1 cellular context compared by ENCODE assay signal in genomic region chr17:81034779-81035388, GRCh38.
TF ChIP-seq lines count a peak whose summit lies in the region.

BAIAP2 (plus strand) TSS chr17:81035151; CDS start chr17:81035255, 104 bp downstream.

TF ChIP-seq in HepG2, 621 proteins besides CTCF, POLR2A, EP300 and RAD21 (continued from another document and continues in another):
- TF ChIP-seq ZNF773 (CRISPR knock-in tag; IDR thresholded peaks at IDR 0.05; ENCODE audit: borderline replicate concordance) (peak; percentile 18; the same call in 1 of the 2 replicates), ZSCAN29 (CRISPR knock-in tag; conservative IDR thresholded peaks at IDR 0.05) (no peak), E2F5 (CRISPR knock-in tag; conservative IDR thresholded peaks at IDR 0.05) (no peak), SMARCC2 (IDR thresholded peaks at IDR 0.05) (no peak), ZNF510 (CRISPR knock-in tag; IDR thresholded peaks at IDR 0.05; ENCODE audit: low read depth) (no peak), GRHL1 (CRISPR knock-in tag; conservative IDR thresholded peaks at IDR 0.05) (no peak), RFXANK (CRISPR knock-in tag; IDR thresholded peaks at IDR 0.05) (no peak), ZBTB1 (CRISPR knock-in tag; IDR thresholded peaks at IDR 0.05; ENCODE audit: borderline replicate concordance) (no peak), TFDP1 (CRISPR knock-in tag; IDR thresholded peaks at IDR 0.05; ENCODE audit: borderline replicate concordance) (peak; percentile 30; the same call in 1 of the 2 replicates), CEBPG (CRISPR knock-in tag; IDR thresholded peaks at IDR 0.05) (no peak), MIER2 (CRISPR knock-in tag; IDR thresholded peaks at IDR 0.05) (0 out of 2 replicates have a peak, but pooled peaks have one; percentile 43), CHD4 (IDR thresholded peaks at IDR 0.05; ENCODE audit: borderline replicate concordance, low read length) (no peak), KLF6 (CRISPR knock-in tag; IDR thresholded peaks at IDR 0.05) (0 out of 2 replicates have a peak, but pooled peaks have one; percentile 74), ZBTB25 (CRISPR knock-in tag; IDR thresholded peaks at IDR 0.05) (peak; percentile 61; the same call in 1 of the 2 replicates), PCBP2 (optimal IDR thresholded peaks at IDR 0.05; ENCODE audit: low read depth, low read length, poor library complexity, severe bottlenecking) (no peak), PBX3 (CRISPR knock-in tag; IDR thresholded peaks at IDR 0.05; ENCODE audit: borderline replicate concordance) (no peak), ZFX (CRISPR knock-in tag; IDR thresholded peaks at IDR 0.05; ENCODE audit: low read depth) (no peak), ZNF772 (CRISPR knock-in tag; IDR thresholded peaks at IDR 0.05) (peak; percentile 62; the same call in 1 of the 2 replicates), ZNF441 (CRISPR knock-in tag; IDR thresholded peaks at IDR 0.05; ENCODE audit: borderline replicate concordance) (peak; percentile 83; the same call in 1 of the 2 replicates), ZBTB10 (CRISPR knock-in tag; IDR thresholded peaks at IDR 0.05; ENCODE audit: borderline replicate concordance) (no peak), RELA (CRISPR knock-in tag; IDR thresholded peaks at IDR 0.05) (0 out of 2 replicates have a peak, but pooled peaks have one; percentile 34), MEIS2 (CRISPR knock-in tag; IDR thresholded peaks at IDR 0.05) (no peak), TEAD2 (CRISPR knock-in tag; IDR thresholded peaks at IDR 0.05) (no peak), MLX (CRISPR knock-in tag; IDR thresholded peaks at IDR 0.05) (0 out of 2 replicates have a peak, but pooled peaks have one; percentile 25), ZNF83 (CRISPR knock-in tag; IDR thresholded peaks at IDR 0.05; ENCODE audit: borderline replicate concordance) (0 out of 2 replicates have a peak, but pooled peaks have one; percentile 36), NFE2L1 (CRISPR knock-in tag; IDR thresholded peaks at IDR 0.05; ENCODE audit: borderline replicate concordance) (0 out of 2 replicates have a peak, but pooled peaks have one; percentile 25), SNAPC5 (CRISPR knock-in tag; IDR thresholded peaks at IDR 0.05; ENCODE audit: borderline replicate concordance) (no peak), IRF9 (CRISPR knock-in tag; IDR thresholded peaks at IDR 0.05; ENCODE audit: borderline replicate concordance) (0 out of 2 replicates have a peak, but pooled peaks have one; percentile 49), ZNF615 (CRISPR knock-in tag; IDR thresholded peaks at IDR 0.05; ENCODE audit: borderline replicate concordance) (no peak), TFAP4 (IDR thresholded peaks at IDR 0.05; ENCODE audit: borderline replicate concordance, low read depth) (peak; percentile 34; the same call in 1 of the 2 replicates), MZF1 (CRISPR knock-in tag; IDR thresholded peaks at IDR 0.05; ENCODE audit: borderline replicate concordance) (peak; percentile 81; the same call in 1 of the 2 replicates), ZNF576 (CRISPR knock-in tag; IDR thresholded peaks at IDR 0.05) (no peak), ZNF768 (CRISPR knock-in tag; IDR thresholded peaks at IDR 0.05) (peak; percentile 78), CREB1 (IDR thresholded peaks at IDR 0.05) (no peak), CREB1 (CRISPR knock-in tag; IDR thresholded peaks at IDR 0.05) (no peak), PHF21A (CRISPR knock-in tag; IDR thresholded peaks at IDR 0.05) (no peak), KMT2A (CRISPR knock-in tag; IDR thresholded peaks at IDR 0.05) (peak; percentile 72; the same call in 1 of the 2 replicates), ZNF367 (CRISPR knock-in tag; IDR thresholded peaks at IDR 0.05; ENCODE audit: borderline replicate concordance) (no peak), PAX8 (CRISPR knock-in tag; IDR thresholded peaks at IDR 0.05; ENCODE audit: borderline replicate concordance) (no peak), IKZF4 (CRISPR knock-in tag; IDR thresholded peaks at IDR 0.05; ENCODE audit: borderline replicate concordance, low read depth, not compliant biosample characterization) (peak; percentile 86), ZNF350 (CRISPR knock-in tag; IDR thresholded peaks at IDR 0.05; ENCODE audit: borderline replicate concordance, low read depth) (peak; percentile 37; the same call in 1 of the 2 replicates), RXRB (CRISPR knock-in tag; IDR thresholded peaks at IDR 0.05; ENCODE audit: borderline replicate concordance) (peak; percentile 72; the same call in 1 of the 2 replicates), ZSCAN30 (CRISPR knock-in tag; IDR thresholded peaks at IDR 0.05) (no peak), HOXA9 (CRISPR knock-in tag; IDR thresholded peaks at IDR 0.05; ENCODE audit: borderline replicate concordance) (no peak; the same call in 1 of the 2 replicates), MTF2 (CRISPR knock-in tag; IDR thresholded peaks at IDR 0.05; ENCODE audit: borderline replicate concordance) (no peak), ZBTB49 (CRISPR knock-in tag; IDR thresholded peaks at IDR 0.05; ENCODE audit: borderline replicate concordance) (0 out of 2 replicates have a peak, but pooled peaks have one; percentile 69), CSRNP2 (CRISPR knock-in tag; conservative IDR thresholded peaks at IDR 0.05; ENCODE audit: low read depth) (no peak)
